Comparison of ENCODE assay signal across 12 cellular contexts in genomic region chr1:154598871-154599635, GRCh38.
DNase-seq lines count a peak whose midpoint lies in the region; TF ChIP-seq lines count a peak whose summit lies in the region.
"Had no signal": no experiment of that assay in that cellular context is flagged by ENCODE, and none has a peak within 500 bp of the region (broad histone marks: within the 10 kb centered on the region; RNA-seq: fewer than 3 reads in every experiment).

No MANE protein-coding gene starts in this region.

- H3K4me3 Mint-ChIP-seq in activated T-cell treated with anti-CD3 and anti-CD28 coated beads, Interleukin-2, amount 50 U/mL, for 24 hours = no peak overlapping the region
- no peak overlapping the region for H3K4me3 Mint-ChIP-seq in activated naive CD8-positive, alpha-beta T cell

- peak overlapping the region; percentile 88 for H3K27ac Mint-ChIP-seq in activated T-cell treated with anti-CD3 and anti-CD28 coated beads, Interleukin-2, amount 50 U/mL, for 24 hours
- H3K27ac Mint-ChIP-seq in activated naive CD8-positive, alpha-beta T cell = peak overlapping the region; percentile 83

- peaks cover 55% of the 10 kb centered on the region for H3K4me1 Mint-ChIP-seq in activated T-cell treated with anti-CD3 and anti-CD28 coated beads, Interleukin-2, amount 50 U/mL, for 24 hours (ENCODE audit: low read depth)
- H3K4me1 Mint-ChIP-seq in activated naive CD8-positive, alpha-beta T cell (ENCODE audit: low read depth) = peaks cover 51% of the 10 kb centered on the region

- TF ChIP-seq CTCF in GM13977 (IDR thresholded peaks at IDR 0.05; ENCODE audit: extremely low read depth, insufficient read depth, missing control alignments) = no peak

- peaks cover 94% of the 10 kb centered on the region for H3K36me3 Mint-ChIP-seq in activated T-cell treated with anti-CD3 and anti-CD28 coated beads, Interleukin-2, amount 50 U/mL, for 24 hours (ENCODE audit: low read depth)
- H3K36me3 Mint-ChIP-seq in activated naive CD8-positive, alpha-beta T cell = peaks cover 9% of the 10 kb centered on the region

- DNase-seq in activated T-cell treated with anti-CD3 and anti-CD28 coated beads, Interleukin-2, amount 50 U/mL, for 24 hours = no peak
- DNase-seq in activated T-cell treated with anti-CD3 and anti-CD28 coated beads, Interleukin-2, amount 50 U/mL, for 1 hour = no peak
- DNase-seq in fibroblast of peridontal ligament (ENCODE audit: extremely low read depth) = peak; percentile 61
- DNase-seq in pons (ENCODE audit: low spot score) = peak; percentile 65
- DNase-seq in NCI-H128 (lab: John Stamatoyannopoulos, UW; ENCODE audit: unreplicated experiment) = no peak
- no peak for DNase-seq in GM13977 (ENCODE audit: low spot score)
- DNase-seq in NCI-H1092 (lab: John Stamatoyannopoulos, UW) = no peak
- DNase-seq: NCI-H1105, NCI-H446, PC-3, T1000 had no signal

- H3K27me3 Mint-ChIP-seq in activated T-cell treated with anti-CD3 and anti-CD28 coated beads, Interleukin-2, amount 50 U/mL, for 24 hours = no peaks in the 10 kb centered on the region
- no peaks in the 10 kb centered on the region for H3K27me3 Mint-ChIP-seq in activated naive CD8-positive, alpha-beta T cell

- in situ Hi-C loops in GM13977 (cut with MboI; ENCODE audit: low pct_unique_long_range_greater_than_20kb, low sequenced_read_pairs, unreplicated experiment) = no loop called here

- H3K9me3 Mint-ChIP-seq in activated T-cell treated with anti-CD3 and anti-CD28 coated beads, Interleukin-2, amount 50 U/mL, for 24 hours = no peaks in the 10 kb centered on the region
- H3K9me3 Mint-ChIP-seq in activated naive CD8-positive, alpha-beta T cell (ENCODE audit: low read depth) = no peaks in the 10 kb centered on the region

Comparison
In these comparisons a context has a peak if more than half of its experiments do, and no peak if none do; other contexts are left out.
1. DNase-seq: peak in fibroblast of peridontal ligament (single experiment) and pons (single experiment); none in activated T-cell treated with anti-CD3 and anti-CD28 coated beads, Interleukin-2, amount 50 U/mL, for 24 hours (single experiment), activated T-cell treated with anti-CD3 and anti-CD28 coated beads, Interleukin-2, amount 50 U/mL, for 1 hour (single experiment), NCI-H128 (single experiment), GM13977 (single experiment) and NCI-H1092 (single experiment).